ENCODE assay signal across 11 cellular contexts in the genomic region with DNA sequence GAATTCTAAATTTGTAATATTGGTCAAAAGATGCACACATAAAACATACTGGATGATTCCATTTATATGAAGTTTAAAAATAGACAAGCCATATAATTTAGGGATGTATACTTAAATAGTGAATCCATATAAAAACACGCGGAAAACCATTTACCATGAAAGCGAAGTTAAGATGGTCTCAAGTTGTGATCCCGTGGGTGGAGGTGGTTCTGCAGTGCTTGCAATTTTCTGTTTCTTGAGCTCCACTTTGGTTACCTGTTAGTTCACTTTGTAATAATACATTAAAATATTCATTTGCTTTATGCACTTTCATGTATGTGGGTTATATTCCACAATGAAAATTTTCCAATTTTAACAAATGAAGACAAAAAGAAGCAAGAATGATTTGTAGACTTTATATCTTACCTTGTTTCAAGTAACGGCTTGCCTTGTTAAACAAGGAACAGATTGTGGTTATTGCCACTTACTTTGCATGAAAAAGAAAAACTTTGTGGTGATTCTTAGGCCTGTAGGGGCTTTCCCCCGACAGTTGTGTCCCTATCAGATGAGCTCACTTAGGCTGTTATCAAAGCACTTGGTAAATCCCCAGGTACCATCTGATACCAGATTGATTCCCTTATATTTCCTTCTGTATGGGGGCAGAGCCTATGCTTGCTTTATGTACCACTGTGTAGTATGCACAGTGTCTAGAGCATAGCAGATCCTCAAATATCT. TPM values are rescaled to one million over a fixed set of nuclear protein-coding genes. Genes with fewer than 3 reads are reported as not detected.
DNase-seq lines count a peak whose midpoint lies in the region; ATAC-seq and TF ChIP-seq lines count a peak whose summit lies in the region.
"Had no signal": no experiment of that assay in that cellular context is flagged by ENCODE, and none has a peak within 500 bp of the region (broad histone marks: within the 10 kb centered on the region; RNA-seq: fewer than 3 reads in every experiment).

No MANE protein-coding gene starts in this region.

- ATAC-seq in HG02938 (IDR thresholded peaks at IDR 0.05; ENCODE audit: unreplicated experiment) (peak; percentile 99), T-cell (replicated peaks in 1 of 4) (peak; percentile 57 to 99 (median 64))
- ATAC-seq: Right ventricle myocardium inferior had no signal

- H3K27me3 Mint-ChIP-seq in T-cell (no peaks in the 10 kb centered on the region), Calu3 (ENCODE audit: unreplicated experiment) (peaks cover 14% of the 10 kb centered on the region)

- H3K9me3 Mint-ChIP-seq in T-cell, result no peaks in the 10 kb centered on the region
- H3K9me3 Mint-ChIP-seq in Calu3 (ENCODE audit: low read depth, unreplicated experiment), result no peaks in the 10 kb centered on the region

- peaks cover 5 to 21% (median 16%) of the 10 kb centered on the region in 3 donors for H3K4me1 Mint-ChIP-seq in T-cell
- no peaks in the 10 kb centered on the region for H3K4me1 Mint-ChIP-seq in Calu3 (ENCODE audit: low read depth, unreplicated experiment)

- intact Hi-C loops in Calu3 (cut with micrococcal nuclease; ENCODE audit: unreplicated experiment) (no loop called here), posterior vena cava (cut with DNase I) (no loop called here)

- BruUV-seq in Calu3 (replicated peaks; lab: Mats Ljungman, UMichigan), result no TSS peak

- peak overlapping the region; percentile 16; the same call in 1 of the 2 replicates for H3K4me3 ChIP-seq in GM06990 (replicated peaks; ENCODE audit: low read depth, low read length)

- POLR2A ChIA-PET in T-cell (lab: Charles Lee), result interaction anchor here in 1 of 2 donors (0.7 kb wide), 1 partner anchor 32 kb away, joined by 3 read pairs; no protein-coding TSS in a partner anchor

- H3K27me3 ChIP-seq in GM06990 (replicated peaks; ENCODE audit: control insufficient read depth, insufficient read depth, low read length), result no peaks in the 10 kb centered on the region

- H3K27ac Mint-ChIP-seq in T-cell (no peak overlapping the region), Calu3 (ENCODE audit: unreplicated experiment) (no peak overlapping the region)

- CTCF ChIA-PET in T-cell (lab: Charles Lee) (no interaction called here), Calu3 (lab: Charles Lee) (no interaction called here)

- DNase-seq in GM06990 (ENCODE audit: extremely low read depth, insufficient read length), result peak; percentile 61
- peak; percentile 27 for DNase-seq in GM19238 (ENCODE audit: insufficient read length, low spot score)
- peak in 5 of 34 experiments; percentile 4 to 31 (median 6) for DNase-seq in T-cell
- no peak for DNase-seq in ureter (ENCODE audit: low spot score)
- DNase-seq in Calu3, result no peak
- no peak for DNase-seq in posterior vena cava (ENCODE audit: low spot score)
- no peak for DNase-seq in NOMO-1 treated with DMSO at 0.1 percent for 48 hours (lab: John Stamatoyannopoulos, UW; ENCODE audit: unreplicated experiment)
- DNase-seq: aorta had no signal

- H3K36me3 ChIP-seq in GM06990 (ENCODE audit: control insufficient read depth, insufficient read depth, low read length), result no peaks in the 10 kb centered on the region

- H3K36me3 Mint-ChIP-seq in T-cell (peaks cover 16% of the 10 kb centered on the region), Calu3 (ENCODE audit: insufficient read depth, unreplicated experiment) (no peaks in the 10 kb centered on the region)

- H3K4me3 Mint-ChIP-seq in T-cell (no peak overlapping the region), Calu3 (ENCODE audit: low read depth, unreplicated experiment) (no peak overlapping the region)

- TF ChIP-seq CTCF in GM06990 (IDR thresholded peaks at IDR 0.05; ENCODE audit: insufficient read depth, low read length, poor library complexity, severe bottlenecking), result no peak
- no peak for TF ChIP-seq CTCF in Calu3 (IDR thresholded peaks at IDR 0.05; ENCODE audit: unreplicated experiment)

RNA-seq across cellular contexts. Expression of gene UCP1, which starts 12.2 kb away (rescaled TPM):
- total RNA-seq in T-cell, result not detected
- total RNA-seq in ureter, result not detected
- not detected in 2 replicates for total RNA-seq in Calu3 (2022)
- total RNA-seq in posterior vena cava, result not detected
- total RNA-seq: aorta, osteocyte, Right ventricle myocardium inferior had no signal

RNA-seq across cellular contexts. Expression of gene ELMOD2, which starts 32.6 kb away (rescaled TPM):
- 10 to 100 TPM; 11.1 to 22.8 (median 18.8) TPM for total RNA-seq in T-cell
- 29.5 TPM for total RNA-seq in ureter
- total RNA-seq in Calu3 (2022), result 19.6 and 22.5 TPM in 2 replicates
- total RNA-seq in posterior vena cava, result 10 to 100 TPM; 21.8 to 24.3 TPM

RNA-seq across cellular contexts. Expression of gene MGAT4D, which starts 58.4 kb away (rescaled TPM):
- not detected for total RNA-seq in T-cell
- not detected for total RNA-seq in ureter
- not detected in 2 replicates for total RNA-seq in Calu3 (2022)
- total RNA-seq in posterior vena cava, result not detected
- total RNA-seq: aorta, osteocyte, Right ventricle myocardium inferior had no signal

Comparison
In these comparisons a context has a peak if more than half of its experiments do, and no peak if none do; other contexts are left out.
1. DNase-seq: peak in GM06990 (single experiment) and GM19238 (single experiment); none in ureter (single experiment), Calu3 (single experiment), posterior vena cava (single experiment) and NOMO-1 treated with DMSO at 0.1 percent for 48 hours (single experiment).